ENCODE assay signal across 13 cellular contexts in genomic region chr6:111722220-111722731, GRCh38.
DNase-seq lines count a peak whose midpoint lies in the region; ATAC-seq and TF ChIP-seq lines count a peak whose summit lies in the region.
"Had no signal": no experiment of that assay in that cellular context is flagged by ENCODE, and none has a peak within 500 bp of the region (broad histone marks: within the 10 kb centered on the region; RNA-seq: fewer than 3 reads in every experiment).

No MANE protein-coding gene starts in this region.

- 38% methylated on average over 3 of the region's 3 CpGs for WGBS in liver

- TF ChIP-seq RAD21 in liver (IDR thresholded peaks at IDR 0.05): no peak

- H3K9me3 ChIP-seq in AG04450 (ENCODE audit: control insufficient read depth, insufficient read depth, low read length) (no peaks in the 10 kb centered on the region), liver (ENCODE audit: control insufficient read depth in 4 of 4, low read length in 3 of 4) (no peaks in the 10 kb centered on the region)
- H3K9me3 ChIP-seq: prostate gland had no signal

- H3K4me1 ChIP-seq in liver (ENCODE audit: control insufficient read depth in 4 of 4, insufficient read depth in 4 of 4, low read length in 3 of 4): peaks cover 3 to 9% (median 8%) of the 10 kb centered on the region in 4 donors
- H3K4me1 ChIP-seq: prostate gland had no signal

- in situ Hi-C loops in astrocyte of the spinal cord (cut with HindIII; ENCODE audit: low sequenced_read_pairs) (no loop called here), GM13976 (cut with MboI; ENCODE audit: low sequenced_read_pairs, unreplicated experiment) (no loop called here)

- ATAC-seq in HG03432 (IDR thresholded peaks at IDR 0.05; ENCODE audit: unreplicated experiment): no peak

- TF ChIP-seq CTCF in AG04450 (IDR thresholded peaks at IDR 0.05; ENCODE audit: low read depth, low read length) (no peak), astrocyte of the spinal cord (IDR thresholded peaks at IDR 0.05; ENCODE audit: low read depth, low read length) (no peak), liver (IDR thresholded peaks at IDR 0.05; ENCODE audit: low read depth, low read length, missing input control) (no peak), GM13976 (IDR thresholded peaks at IDR 0.05; ENCODE audit: borderline replicate concordance, control extremely low read depth, extremely low read depth, insufficient read depth, missing control alignments) (no peak)

- H3K4me3 ChIP-seq in AG04450 (ENCODE audit: low read depth, low read length) (no peak overlapping the region), astrocyte of the spinal cord (ENCODE audit: low read depth, low read length) (no peak overlapping the region), liver (ENCODE audit: low read depth in 1 of 3, low read length in 3 of 3) (no peak overlapping the region)
- H3K4me3 ChIP-seq: prostate gland had no signal

- peaks cover 2% of the 10 kb centered on the region for H3K27me3 ChIP-seq in AG04450 (ENCODE audit: control insufficient read depth, insufficient read depth, low read length)
- H3K27me3 ChIP-seq in liver (ENCODE audit: control insufficient read depth in 4 of 4, insufficient read depth in 4 of 4, low read length in 3 of 4): no peaks in the 10 kb centered on the region

- POLR2A ChIA-PET in AG04450 (lab: Yijun Ruan, JAX): interaction anchor here (0.8 to 0.9 kb wide), 2 partner anchors 101 to 236 kb away, joined by 3 read pairs; no protein-coding TSS in a partner anchor

- no peak overlapping the region for H3K9ac ChIP-seq in liver (ENCODE audit: low read depth in 1 of 2, low read length in 2 of 2)

- CTCF ChIA-PET in AG04450 (lab: Charles Lee): interaction anchor here (0.8 to 1.2 kb wide), 4 partner anchors 41 to 306 kb away, joined by 3 to 4 read pairs (median 4); no protein-coding TSS in a partner anchor

- H3K27ac ChIP-seq in AG04450 (ENCODE audit: low read depth, low read length): no peak overlapping the region
- H3K27ac ChIP-seq in liver (ENCODE audit: low read depth in 1 of 2, low read length in 2 of 2): no peak overlapping the region
- H3K27ac ChIP-seq: HL-60, prostate gland had no signal

- DNase-seq in AG04450 (ENCODE audit: low read depth, low spot score) (peak; percentile 33), HS-5 (ENCODE audit: low read depth) (peak; percentile 46), astrocyte of the spinal cord (ENCODE audit: low read depth, low spot score) (peak; percentile 53), GM13976 (ENCODE audit: low spot score) (no peak), NCI-H526 (lab: John Stamatoyannopoulos, UW) (no peak)
- no peak for DNase-seq in activated CD4-positive, CD25-positive, alpha-beta regulatory T cell (lab: John Stamatoyannopoulos, UW)
- DNase-seq: COR-L47, GOT3, NCI-H2081 treated with DMSO at 0.1 percent for 48 hours had no signal

- H3K36me3 ChIP-seq in liver (ENCODE audit: control insufficient read depth in 4 of 4, insufficient read depth in 3 of 4, low read depth in 1 of 4, low read length in 3 of 4): no peaks in the 10 kb centered on the region
- H3K36me3 ChIP-seq: prostate gland had no signal

TF ChIP-seq in liver, 16 proteins besides CTCF, POLR2A, EP300 and RAD21:
- TF ChIP-seq TAF1 (conservative IDR thresholded peaks at IDR 0.05) (no peak), JUND (IDR thresholded peaks at IDR 0.05) (peak in 1 of 2 donors; percentile 25), ATF3 (IDR thresholded peaks at IDR 0.05) (peak; percentile 90), YY1 (IDR thresholded peaks at IDR 0.05) (no peak), EGR1 (IDR thresholded peaks at IDR 0.05; ENCODE audit: low read depth in 2 of 2) (no peak), GABPA (IDR thresholded peaks at IDR 0.05 in 1 of 2, conservative IDR thresholded peaks at IDR 0.05 in 1 of 2) (no peak)

Comparison
In these comparisons a context has a peak if more than half of its experiments do, and no peak if none do; other contexts are left out.
1. DNase-seq: peak in AG04450 (single experiment), HS-5 (single experiment) and astrocyte of the spinal cord (single experiment); none in activated CD4-positive, CD25-positive, alpha-beta regulatory T cell (0 of 4), GM13976 (single experiment) and NCI-H526 (0 of 2).